ENCODE assay signal across 16 cellular contexts in the genomic region with DNA sequence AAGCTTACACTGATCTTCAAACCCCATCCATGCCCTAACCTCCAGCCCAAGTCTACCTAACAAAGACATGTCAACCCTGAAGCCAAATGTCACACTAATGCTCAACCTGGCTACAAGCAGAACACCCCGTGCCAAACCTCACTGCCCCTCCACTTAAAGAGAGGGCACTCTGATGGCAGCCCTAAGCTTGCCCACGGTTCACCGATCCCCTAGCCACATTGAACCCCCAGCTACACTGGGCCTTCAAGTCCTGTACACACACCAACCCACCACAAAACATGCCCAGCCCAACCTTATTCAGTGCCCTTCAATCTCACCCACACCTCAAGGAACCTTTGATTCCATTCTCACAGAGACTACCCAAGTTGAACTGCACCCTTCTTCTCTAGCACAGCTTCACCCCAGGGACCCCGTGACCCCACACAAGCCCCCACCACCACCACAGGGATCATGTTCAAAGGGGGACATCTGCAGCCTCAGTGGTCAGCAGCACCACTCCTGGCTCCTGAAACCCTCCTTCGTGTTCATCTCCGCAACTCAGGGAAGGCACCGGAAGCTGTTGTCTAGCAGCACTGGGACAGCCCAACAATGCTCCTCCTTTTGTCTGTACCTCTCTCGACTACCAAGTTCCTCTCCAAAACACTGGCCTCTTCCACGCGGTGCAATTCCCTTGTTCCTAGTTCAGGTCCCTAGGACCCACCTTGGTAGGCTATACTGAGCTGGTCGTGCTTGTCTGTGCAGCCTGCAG.
DNase-seq lines count a peak whose midpoint lies in the region; ATAC-seq, FAIRE-seq and TF ChIP-seq lines count a peak whose summit lies in the region.
"Had no signal": no experiment of that assay in that cellular context is flagged by ENCODE, and none has a peak within 500 bp of the region (broad histone marks: within the 10 kb centered on the region; RNA-seq: fewer than 3 reads in every experiment).

No MANE protein-coding gene starts in this region.

- ATAC-seq in HG03565 (IDR thresholded peaks at IDR 0.05; ENCODE audit: unreplicated experiment): no peak
- ATAC-seq: HepG2, PC-3 had no signal

- TF ChIP-seq POLR2A in GM12892 (IDR thresholded peaks at IDR 0.05; ENCODE audit: low read depth, low read length): no peak

- H3K4me3 ChIP-seq in coronary artery: no peak overlapping the region
- H3K4me3 ChIP-seq: GM23248, SJCRH30 had no signal

- no peaks in the 10 kb centered on the region for H3K9me3 Mint-ChIP-seq in neural crest cell
- H3K9me3 Mint-ChIP-seq: CD4-positive, alpha-beta T cell had no signal

- TF ChIP-seq CTCF in coronary artery (IDR thresholded peaks at IDR 0.05) (no peak), neural crest cell (conservative IDR thresholded peaks at IDR 0.05) (no peak)

- H3K27me3 Mint-ChIP-seq in neural crest cell (ENCODE audit: low read depth): no peaks in the 10 kb centered on the region
- H3K27me3 Mint-ChIP-seq: CD4-positive, alpha-beta T cell had no signal

- no peak for FAIRE-seq in GM12892 (lab: Jason Lieb, UNC)
- FAIRE-seq: GM18507, HepG2 had no signal

- H3K36me3 Mint-ChIP-seq in neural crest cell (ENCODE audit: low read depth): no peaks in the 10 kb centered on the region

- no peak overlapping the region for H3K27ac ChIP-seq in coronary artery
- H3K27ac ChIP-seq: KMS-11, SJCRH30 had no signal

- peaks cover 5% of the 10 kb centered on the region for H3K4me1 Mint-ChIP-seq in neural crest cell

- no peak overlapping the region for H3K27ac Mint-ChIP-seq in neural crest cell (ENCODE audit: unreplicated experiment)
- H3K27ac Mint-ChIP-seq: CD4-positive, alpha-beta T cell had no signal

- no peak overlapping the region for H3K4me3 Mint-ChIP-seq in neural crest cell
- H3K4me3 Mint-ChIP-seq: CD4-positive, alpha-beta T cell had no signal

- DNase-seq in AG20443 (ENCODE audit: low spot score) (peak; percentile 5), GM03348 (ENCODE audit: low spot score) (peak; percentile 1), coronary artery (ENCODE audit: low spot score) (peak; percentile 57), neural crest cell (ENCODE audit: low read depth, low spot score) (peak; percentile 0), GM12892 (ENCODE audit: insufficient read length) (no peak), DMS 273 treated with DMSO at 0.1 percent for 48 hours (lab: John Stamatoyannopoulos, UW) (no peak)
- no peak for DNase-seq in central memory CD4-positive, alpha-beta T cell
- DNase-seq: ACHN, GM23248, PC-3, SJCRH30 had no signal

Comparison
In these comparisons a context has a peak if more than half of its experiments do, and no peak if none do; other contexts are left out.
1. DNase-seq: peak in AG20443 (single experiment), GM03348 (single experiment), coronary artery (single experiment) and neural crest cell (single experiment); none in central memory CD4-positive, alpha-beta T cell (single experiment), GM12892 (single experiment) and DMS 273 treated with DMSO at 0.1 percent for 48 hours (single experiment).